1 cellular context compared by ENCODE assay signal in the genomic region with DNA sequence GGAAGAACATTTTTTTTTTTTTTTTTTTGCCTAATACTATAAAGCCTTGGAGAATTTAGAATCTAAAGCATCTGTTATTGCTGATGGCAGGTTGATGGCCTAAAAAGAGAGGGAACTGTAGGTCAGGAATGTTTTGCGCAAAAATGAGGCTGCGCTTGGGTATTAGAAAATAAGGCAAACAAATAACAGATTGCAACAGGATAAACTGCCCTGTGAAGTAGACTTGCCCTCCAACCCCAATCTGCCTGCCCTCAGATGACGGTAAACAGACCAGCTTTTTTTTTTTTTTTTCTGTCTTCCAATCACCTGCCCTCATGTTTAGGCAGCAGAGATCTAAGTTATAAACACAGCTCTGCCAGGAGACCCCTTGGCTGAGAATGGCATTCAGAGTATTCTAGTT.
A peak's percentile ranks its signal among the peaks of the same experiment; 100 is the strongest.
TF ChIP-seq lines count a peak whose summit lies in the region.

No MANE protein-coding gene starts in this region.

TF ChIP-seq in HepG2, 621 proteins besides CTCF, POLR2A, EP300 and RAD21 (continued from another document):
- TF ChIP-seq, protein P1, sequence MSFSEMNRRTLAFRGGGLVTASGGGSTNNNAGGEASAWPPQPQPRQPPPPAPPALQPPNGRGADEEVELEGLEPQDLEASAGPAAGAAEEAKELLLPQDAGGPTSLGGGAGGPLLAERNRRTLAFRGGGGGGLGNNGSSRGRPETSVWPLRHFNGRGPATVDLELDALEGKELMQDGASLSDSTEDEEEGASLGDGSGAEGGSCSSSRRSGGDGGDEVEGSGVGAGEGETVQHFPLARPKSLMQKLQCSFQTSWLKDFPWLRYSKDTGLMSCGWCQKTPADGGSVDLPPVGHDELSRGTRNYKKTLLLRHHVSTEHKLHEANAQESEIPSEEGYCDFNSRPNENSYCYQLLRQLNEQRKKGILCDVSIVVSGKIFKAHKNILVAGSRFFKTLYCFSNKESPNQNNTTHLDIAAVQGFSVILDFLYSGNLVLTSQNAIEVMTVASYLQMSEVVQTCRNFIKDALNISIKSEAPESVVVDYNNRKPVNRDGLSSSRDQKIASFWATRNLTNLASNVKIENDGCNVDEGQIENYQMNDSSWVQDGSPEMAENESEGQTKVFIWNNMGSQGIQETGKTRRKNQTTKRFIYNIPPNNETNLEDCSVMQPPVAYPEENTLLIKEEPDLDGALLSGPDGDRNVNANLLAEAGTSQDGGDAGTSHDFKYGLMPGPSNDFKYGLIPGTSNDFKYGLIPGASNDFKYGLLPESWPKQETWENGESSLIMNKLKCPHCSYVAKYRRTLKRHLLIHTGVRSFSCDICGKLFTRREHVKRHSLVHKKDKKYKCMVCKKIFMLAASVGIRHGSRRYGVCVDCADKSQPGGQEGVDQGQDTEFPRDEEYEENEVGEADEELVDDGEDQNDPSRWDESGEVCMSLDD (CRISPR knock-in tag; IDR thresholded peaks at IDR 0.05; ENCODE audit: borderline replicate concordance), result no peak; the same call in 1 of the 2 replicates
- TF ChIP-seq ELF4 (CRISPR knock-in tag; IDR thresholded peaks at IDR 0.05; ENCODE audit: borderline replicate concordance) (no peak), HOXD1 (CRISPR knock-in tag; IDR thresholded peaks at IDR 0.05) (no peak; the same call in 1 of the 2 replicates), WIZ (CRISPR knock-in tag; IDR thresholded peaks at IDR 0.05) (no peak), RFXAP (CRISPR knock-in tag; IDR thresholded peaks at IDR 0.05; ENCODE audit: borderline replicate concordance) (peak; percentile 50; the same call in 1 of the 2 replicates), GATA4 (IDR thresholded peaks at IDR 0.05; ENCODE audit: borderline replicate concordance, low read depth) (peak; percentile 59; the same call in 1 of the 2 replicates), ZFP82 (CRISPR knock-in tag; IDR thresholded peaks at IDR 0.05; ENCODE audit: borderline replicate concordance) (no peak), TEAD3 (CRISPR knock-in tag; optimal IDR thresholded peaks at IDR 0.05; ENCODE audit: borderline replicate concordance) (peak; percentile 83)
- TF ChIP-seq, protein P2, sequence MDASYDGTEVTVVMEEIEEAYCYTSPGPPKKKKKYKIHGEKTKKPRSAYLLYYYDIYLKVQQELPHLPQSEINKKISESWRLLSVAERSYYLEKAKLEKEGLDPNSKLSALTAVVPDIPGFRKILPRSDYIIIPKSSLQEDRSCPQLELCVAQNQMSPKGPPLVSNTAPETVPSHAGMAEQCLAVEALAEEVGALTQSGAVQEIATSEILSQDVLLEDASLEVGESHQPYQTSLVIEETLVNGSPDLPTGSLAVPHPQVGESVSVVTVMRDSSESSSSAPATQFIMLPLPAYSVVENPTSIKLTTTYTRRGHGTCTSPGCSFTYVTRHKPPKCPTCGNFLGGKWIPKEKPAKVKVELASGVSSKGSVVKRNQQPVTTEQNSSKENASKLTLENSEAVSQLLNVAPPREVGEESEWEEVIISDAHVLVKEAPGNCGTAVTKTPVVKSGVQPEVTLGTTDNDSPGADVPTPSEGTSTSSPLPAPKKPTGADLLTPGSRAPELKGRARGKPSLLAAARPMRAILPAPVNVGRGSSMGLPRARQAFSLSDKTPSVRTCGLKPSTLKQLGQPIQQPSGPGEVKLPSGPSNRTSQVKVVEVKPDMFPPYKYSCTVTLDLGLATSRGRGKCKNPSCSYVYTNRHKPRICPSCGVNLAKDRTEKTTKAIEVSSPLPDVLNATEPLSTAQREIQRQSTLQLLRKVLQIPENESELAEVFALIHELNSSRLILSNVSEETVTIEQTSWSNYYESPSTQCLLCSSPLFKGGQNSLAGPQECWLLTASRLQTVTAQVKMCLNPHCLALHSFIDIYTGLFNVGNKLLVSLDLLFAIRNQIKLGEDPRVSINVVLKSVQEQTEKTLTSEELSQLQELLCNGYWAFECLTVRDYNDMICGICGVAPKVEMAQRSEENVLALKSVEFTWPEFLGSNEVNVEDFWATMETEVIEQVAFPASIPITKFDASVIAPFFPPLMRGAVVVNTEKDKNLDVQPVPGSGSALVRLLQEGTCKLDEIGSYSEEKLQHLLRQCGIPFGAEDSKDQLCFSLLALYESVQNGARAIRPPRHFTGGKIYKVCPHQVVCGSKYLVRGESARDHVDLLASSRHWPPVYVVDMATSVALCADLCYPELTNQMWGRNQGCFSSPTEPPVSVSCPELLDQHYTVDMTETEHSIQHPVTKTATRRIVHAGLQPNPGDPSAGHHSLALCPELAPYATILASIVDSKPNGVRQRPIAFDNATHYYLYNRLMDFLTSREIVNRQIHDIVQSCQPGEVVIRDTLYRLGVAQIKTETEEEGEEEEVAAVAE (CRISPR knock-in tag; IDR thresholded peaks at IDR 0.05; ENCODE audit: borderline replicate concordance), result peak; percentile 93
- TF ChIP-seq, protein P3, sequence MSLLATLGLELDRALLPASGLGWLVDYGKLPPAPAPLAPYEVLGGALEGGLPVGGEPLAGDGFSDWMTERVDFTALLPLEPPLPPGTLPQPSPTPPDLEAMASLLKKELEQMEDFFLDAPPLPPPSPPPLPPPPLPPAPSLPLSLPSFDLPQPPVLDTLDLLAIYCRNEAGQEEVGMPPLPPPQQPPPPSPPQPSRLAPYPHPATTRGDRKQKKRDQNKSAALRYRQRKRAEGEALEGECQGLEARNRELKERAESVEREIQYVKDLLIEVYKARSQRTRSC (CRISPR knock-in tag; IDR thresholded peaks at IDR 0.05; ENCODE audit: low read depth), result no peak
- TF ChIP-seq, protein P4, sequence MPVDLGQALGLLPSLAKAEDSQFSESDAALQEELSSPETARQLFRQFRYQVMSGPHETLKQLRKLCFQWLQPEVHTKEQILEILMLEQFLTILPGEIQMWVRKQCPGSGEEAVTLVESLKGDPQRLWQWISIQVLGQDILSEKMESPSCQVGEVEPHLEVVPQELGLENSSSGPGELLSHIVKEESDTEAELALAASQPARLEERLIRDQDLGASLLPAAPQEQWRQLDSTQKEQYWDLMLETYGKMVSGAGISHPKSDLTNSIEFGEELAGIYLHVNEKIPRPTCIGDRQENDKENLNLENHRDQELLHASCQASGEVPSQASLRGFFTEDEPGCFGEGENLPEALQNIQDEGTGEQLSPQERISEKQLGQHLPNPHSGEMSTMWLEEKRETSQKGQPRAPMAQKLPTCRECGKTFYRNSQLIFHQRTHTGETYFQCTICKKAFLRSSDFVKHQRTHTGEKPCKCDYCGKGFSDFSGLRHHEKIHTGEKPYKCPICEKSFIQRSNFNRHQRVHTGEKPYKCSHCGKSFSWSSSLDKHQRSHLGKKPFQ (CRISPR knock-in tag; IDR thresholded peaks at IDR 0.05; ENCODE audit: insufficient replicate concordance), result no peak
